In genomic region chr1:90340604-90341003, GRCh38 we compare ENCODE assay signal across 1 cellular context.
TF ChIP-seq lines count a peak whose summit lies in the region.

No MANE protein-coding gene starts in this region.

TF ChIP-seq in GM12878, 131 proteins besides CTCF, POLR2A, EP300 and RAD21 (continued from another document):
- TF ChIP-seq E4F1 (IDR thresholded peaks at IDR 0.05; ENCODE audit: borderline replicate concordance, partially characterized antibody) (no peak), ZNF207 (IDR thresholded peaks at IDR 0.05; ENCODE audit: borderline replicate concordance) (no peak), KAT2A (conservative IDR thresholded peaks at IDR 0.05; ENCODE audit: control insufficient read depth, low read depth, low read length) (no peak), E2F8 (IDR thresholded peaks at IDR 0.05; ENCODE audit: low read depth, partially characterized antibody) (no peak), EZH2 (IDR thresholded peaks at IDR 0.05; ENCODE audit: borderline replicate concordance, control insufficient read depth, low read depth, low read length) (no peak), ZBTB33 (IDR thresholded peaks at IDR 0.05) (no peak), HCFC1 (IDR thresholded peaks at IDR 0.05; ENCODE audit: low read length) (no peak), IKZF1 (conservative IDR thresholded peaks at IDR 0.05) (peak; percentile 41), ZBTB4 (CRISPR knock-in tag; IDR thresholded peaks at IDR 0.05) (no peak), NBN (IDR thresholded peaks at IDR 0.05) (no peak), BHLHE40 (IDR thresholded peaks at IDR 0.05; ENCODE audit: borderline replicate concordance in 1 of 2, low read depth in 2 of 2, low read length in 1 of 2) (no peak), YBX1 (IDR thresholded peaks at IDR 0.05) (no peak), MTA2 (IDR thresholded peaks at IDR 0.05; ENCODE audit: low read depth) (peak; percentile 43; the same call in 1 of the 2 replicates), RUNX3 (IDR thresholded peaks at IDR 0.05; ENCODE audit: low read length) (peak; percentile 61), CUX1 (IDR thresholded peaks at IDR 0.05; ENCODE audit: insufficient replicate concordance, low read depth, low read length) (no peak), ETV6 (conservative IDR thresholded peaks at IDR 0.05 in 1 of 2, IDR thresholded peaks at IDR 0.05 in 1 of 2; ENCODE audit: borderline replicate concordance in 1 of 2, low read depth in 1 of 2) (no peak), FOXK2 (IDR thresholded peaks at IDR 0.05) (no peak)
